Comparison of ENCODE assay signal across 8 cellular contexts in genomic region chr14:73714656-73715081, GRCh38. TPM values are rescaled to one million over a fixed set of nuclear protein-coding genes. Genes with fewer than 3 reads are reported as not detected.
DNase-seq lines count a peak whose midpoint lies in the region; ATAC-seq, FAIRE-seq and TF ChIP-seq lines count a peak whose summit lies in the region.

No MANE protein-coding gene starts in this region.

- CTCF ChIA-PET in T-cell (lab: Charles Lee) = interaction anchor here (0.6 to 1.2 kb wide), 4 partner anchors 39 to 73 kb away, joined by 3 read pairs; no protein-coding TSS in a partner anchor

- TF ChIP-seq CTCF in DND-41 (IDR thresholded peaks at IDR 0.05; ENCODE audit: borderline replicate concordance, extremely low read depth, low read length, poor library complexity, severe bottlenecking) = no peak
- TF ChIP-seq CTCF in fibroblast of the aortic adventitia (IDR thresholded peaks at IDR 0.05; ENCODE audit: insufficient read depth, low read length) = no peak

- H3K36me3 ChIP-seq in DND-41 (ENCODE audit: insufficient read depth, low read length) (peaks cover 34% of the 10 kb centered on the region), skeletal muscle tissue (ENCODE audit: control insufficient read depth in 3 of 3, insufficient read depth in 3 of 3, low read length in 3 of 3) (peaks cover 18 to 38% (median 21%) of the 10 kb centered on the region in 3 donors), aorta (ENCODE audit: control insufficient read depth in 1 of 2, insufficient read depth in 2 of 2, low read length in 1 of 2) (peaks cover 0 to 5% of the 10 kb centered on the region in 2 donors)

- peak overlapping the region in 1 of 2 experiments; percentile 77; a peak in 2 of 4 replicates for H3K4me3 ChIP-seq in DND-41 (ENCODE audit: low read depth in 1 of 2, low read length in 2 of 2)
- H3K4me3 ChIP-seq in fibroblast of the aortic adventitia (ENCODE audit: low read depth, low read length) = peak overlapping the region; percentile 89
- peak overlapping the region in 2 of 3 donors; percentile 89 to 91 for H3K4me3 ChIP-seq in skeletal muscle tissue (ENCODE audit: low read length in 3 of 3)
- H3K4me3 ChIP-seq in aorta (ENCODE audit: low read length in 2 of 2) = no peak overlapping the region

- WGBS in aorta, 2 donors = 54% methylated on average over 7 of the region's 7 CpGs

- peaks cover 16% of the 10 kb centered on the region for H3K36me3 Mint-ChIP-seq in T-cell

- peaks cover 24 to 29% (median 26%) of the 10 kb centered on the region in 3 donors for H3K4me1 Mint-ChIP-seq in T-cell

- no peaks in the 10 kb centered on the region for H3K9me3 ChIP-seq in DND-41 (ENCODE audit: insufficient read depth, low read length, severe bottlenecking)
- H3K9me3 ChIP-seq in skeletal muscle tissue (ENCODE audit: control insufficient read depth in 3 of 3, low read length in 3 of 3) = no peaks in the 10 kb centered on the region
- H3K9me3 ChIP-seq in aorta (ENCODE audit: control insufficient read depth, low read length) = no peaks in the 10 kb centered on the region

- peak overlapping the region; percentile 91 for H3K4me2 ChIP-seq in DND-41 (ENCODE audit: insufficient read depth, low read length)

- H3K27ac ChIP-seq in DND-41 (ENCODE audit: low read length) (no peak overlapping the region), skeletal muscle tissue (ENCODE audit: low read depth, low read length) (peak overlapping the region; percentile 72), aorta (ENCODE audit: low read depth in 1 of 2, low read length in 2 of 2) (peak overlapping the region in 1 of 2 donors; percentile 22)

- peaks cover 32% of the 10 kb centered on the region for H3K4me1 ChIP-seq in DND-41 (ENCODE audit: insufficient read depth, low read length)
- H3K4me1 ChIP-seq in skeletal muscle tissue (ENCODE audit: control insufficient read depth in 3 of 3, insufficient read depth in 3 of 3, low read length in 3 of 3) = peaks cover 22 to 34% (median 26%) of the 10 kb centered on the region in 3 donors
- no peaks in the 10 kb centered on the region for H3K4me1 ChIP-seq in aorta (ENCODE audit: control insufficient read depth in 1 of 2, insufficient read depth in 2 of 2, low read length in 2 of 2)

- no peaks in the 10 kb centered on the region for H3K27me3 Mint-ChIP-seq in T-cell

- POLR2A ChIA-PET in T-cell (lab: Charles Lee) = interaction anchor here in 1 of 2 donors (0.6 to 0.7 kb wide), 3 partner anchors 36 to 1209 kb away, joined by 3 to 5 read pairs (median 4); a partner anchor contains a TSS

- no peak for DNase-seq in DND-41
- DNase-seq in T-cell = no peak
- DNase-seq in fibroblast of the aortic adventitia (ENCODE audit: low read depth) = peak; percentile 34
- no peak for DNase-seq in aorta
- DNase-seq in GM19239 (ENCODE audit: insufficient read length, low spot score) = no peak

- H4K20me1 ChIP-seq in DND-41 (ENCODE audit: insufficient read depth, low read length) = peaks cover 12% of the 10 kb centered on the region

- intact Hi-C loops in aorta (cut with DNase I) = loop anchor here (5.0 to 10.0 kb wide), 2 partner anchors 70 to 72 kb away; partner anchors contain the start of gene DNAL1 (in 2 of the 2)

- peaks cover 27% of the 10 kb centered on the region for H3K79me2 ChIP-seq in DND-41 (ENCODE audit: insufficient read depth, low read length)

- ATAC-seq in DND-41 (ENCODE audit: insufficient read depth, low read depth) = 0 out of 3 replicates have a peak, but pooled peaks have one; percentile 1
- peak; percentile 3 for ATAC-seq in HG02885 (IDR thresholded peaks at IDR 0.05; ENCODE audit: poor library complexity, unreplicated experiment)
- peak in 1 of 4 experiments; percentile 5 for ATAC-seq in T-cell (replicated peaks in 1 of 4)
- no peak for ATAC-seq in HG02759 (IDR thresholded peaks at IDR 0.05; ENCODE audit: unreplicated experiment)
- no peak for ATAC-seq in aorta (ENCODE audit: low FRiP score)

- H2AFZ ChIP-seq in DND-41 (ENCODE audit: low read depth, low read length) = peak overlapping the region; percentile 24; the same call in 1 of the 2 replicates

- FAIRE-seq in GM19239 (lab: Jason Lieb, UNC) = no peak

- H3K27ac Mint-ChIP-seq in T-cell = peak overlapping the region; percentile 81 to 82

- H3K9me3 Mint-ChIP-seq in T-cell = no peaks in the 10 kb centered on the region

- no peak overlapping the region; the same call in 1 of the 2 replicates for H3K9ac ChIP-seq in DND-41 (ENCODE audit: low read depth, low read length)
- no peak overlapping the region for H3K9ac ChIP-seq in skeletal muscle tissue (ENCODE audit: low read depth in 1 of 3, low read length in 3 of 3)

- peak overlapping the region; percentile 72 to 99 (median 81) for H3K4me3 Mint-ChIP-seq in T-cell

- H3K27me3 ChIP-seq in DND-41 (ENCODE audit: insufficient read depth, low read length, poor library complexity) = no peaks in the 10 kb centered on the region
- no peaks in the 10 kb centered on the region for H3K27me3 ChIP-seq in skeletal muscle tissue (ENCODE audit: control insufficient read depth in 3 of 3, insufficient read depth in 3 of 3, low read length in 3 of 3)
- no peaks in the 10 kb centered on the region for H3K27me3 ChIP-seq in aorta (ENCODE audit: control insufficient read depth in 1 of 2, insufficient read depth in 2 of 2, low read length in 1 of 2)

RNA-seq across cellular contexts. Expression of gene PNMA1, which starts 0.5 kb away (rescaled TPM):
- total RNA-seq in T-cell (10 to 100 TPM; 36.2 to 57.9 (median 53.4) TPM), fibroblast of the aortic adventitia (ENCODE audit: low replicate concordance) (27.9 and 44.2 TPM in 2 replicates), skeletal muscle tissue (15.1 TPM), aorta (10 to 100 TPM; 36.7 to 45.5 TPM)
- 10 to 100 TPM; 22.4 to 35.2 TPM for polyA plus RNA-seq in aorta

Comparison
In these comparisons a context has a peak if more than half of its experiments do, and no peak if none do; other contexts are left out.
1. ATAC-seq: peak in DND-41 (single experiment) and HG02885 (single experiment); none in HG02759 (single experiment) and aorta (single experiment).
2. H3K4me3 ChIP-seq: peak in fibroblast of the aortic adventitia (single experiment) and skeletal muscle tissue (2 of 3); none in aorta (0 of 2).